ENCODE assay signal across 2 cellular contexts in genomic region chr3:158801696-158802398, GRCh38.
TF ChIP-seq lines count a peak whose summit lies in the region.

Gene MFSD1 (plus strand): TSS chr3:158802054. CDS start chr3:158802153, 99 bp downstream.

TF ChIP-seq in IMR-90, 13 proteins besides CTCF, POLR2A, EP300 and RAD21:
- TF ChIP-seq FOS (IDR thresholded peaks at IDR 0.05; ENCODE audit: low read depth, low read length) (peak; percentile 87), MXI1 (IDR thresholded peaks at IDR 0.05; ENCODE audit: borderline replicate concordance, low read depth, low read length) (peak; percentile 97), BHLHE40 (IDR thresholded peaks at IDR 0.05; ENCODE audit: low read depth, low read length) (peak; percentile 94), RCOR1 (IDR thresholded peaks at IDR 0.05; ENCODE audit: insufficient replicate concordance, low read length) (peak; percentile 74), MAFK (IDR thresholded peaks at IDR 0.05; ENCODE audit: low read depth, low read length) (no peak), NFE2L2 (IDR thresholded peaks at IDR 0.05; ENCODE audit: low read depth, low read length) (no peak), USF2 (IDR thresholded peaks at IDR 0.05; ENCODE audit: low read depth, low read length) (peak; percentile 100)

TF ChIP-seq in endothelial cell of umbilical vein, 7 proteins besides CTCF, POLR2A, EP300 and RAD21:
- TF ChIP-seq POLR2AphosphoS5 (IDR thresholded peaks at IDR 0.05; ENCODE audit: insufficient read depth, low read depth, low read length) (peak; percentile 73), MAX (IDR thresholded peaks at IDR 0.05; ENCODE audit: insufficient read depth, insufficient read length) (peak; percentile 97), MYC (IDR thresholded peaks at IDR 0.05; ENCODE audit: low read depth, low read length) (no peak)
